In the genomic region with DNA sequence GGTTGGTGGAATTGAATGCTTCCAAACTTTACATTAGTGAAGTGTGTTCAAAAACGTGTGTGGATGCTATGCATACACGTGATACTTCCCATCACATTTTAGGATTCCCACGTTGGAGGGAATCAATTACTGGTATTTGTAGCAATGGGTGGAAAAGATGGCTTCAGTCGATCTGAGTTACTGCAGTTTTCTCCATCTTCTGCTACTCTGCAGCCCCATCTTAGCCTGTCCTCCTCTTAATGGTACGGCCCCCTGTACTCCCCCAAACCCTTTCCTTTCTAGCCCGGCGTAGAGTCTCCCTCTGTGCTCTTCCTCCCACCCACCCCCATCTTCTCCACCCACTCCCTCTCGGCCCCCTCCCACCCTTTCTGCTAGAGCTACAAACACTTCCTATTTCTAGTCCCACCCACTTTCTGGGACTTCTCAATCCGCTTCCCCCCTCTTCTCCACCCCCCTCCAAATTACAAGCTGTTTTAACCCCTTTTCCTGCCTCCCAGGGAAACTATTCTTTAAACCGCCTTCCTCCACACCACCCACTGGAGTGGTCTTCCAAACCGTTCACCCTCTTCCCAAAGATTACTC, we compare ENCODE assay signal across 1 cellular context.
TF ChIP-seq lines count a peak whose summit lies in the region.

No MANE protein-coding gene starts in this region.

TF ChIP-seq in HEK293, 187 proteins besides CTCF, POLR2A, EP300 and RAD21 (continued from another document):
- no peak for TF ChIP-seq ZNF704 (tag by site-specific recombination; IDR thresholded peaks at IDR 0.05)
- TF ChIP-seq ZBTB8A (tag by site-specific recombination; IDR thresholded peaks at IDR 0.05) = no peak
- no peak for TF ChIP-seq PATZ1 (tag by site-specific recombination; IDR thresholded peaks at IDR 0.05)
- TF ChIP-seq PRDM2 (tag by site-specific recombination; IDR thresholded peaks at IDR 0.05; ENCODE audit: borderline replicate concordance) = no peak
- TF ChIP-seq ZBTB44 (tag by site-specific recombination; IDR thresholded peaks at IDR 0.05) = no peak
- TF ChIP-seq GFI1B (tag by site-specific recombination; IDR thresholded peaks at IDR 0.05) = no peak
- no peak for TF ChIP-seq ZNF549 (tag by site-specific recombination; IDR thresholded peaks at IDR 0.05)
- no peak for TF ChIP-seq ZBTB10 (tag by site-specific recombination; IDR thresholded peaks at IDR 0.05)
- no peak for TF ChIP-seq ZSCAN18 (tag by site-specific recombination; IDR thresholded peaks at IDR 0.05)
- TF ChIP-seq BCL11A (tag by site-specific recombination; IDR thresholded peaks at IDR 0.05; ENCODE audit: low read depth) = no peak
- TF ChIP-seq, protein P1, sequence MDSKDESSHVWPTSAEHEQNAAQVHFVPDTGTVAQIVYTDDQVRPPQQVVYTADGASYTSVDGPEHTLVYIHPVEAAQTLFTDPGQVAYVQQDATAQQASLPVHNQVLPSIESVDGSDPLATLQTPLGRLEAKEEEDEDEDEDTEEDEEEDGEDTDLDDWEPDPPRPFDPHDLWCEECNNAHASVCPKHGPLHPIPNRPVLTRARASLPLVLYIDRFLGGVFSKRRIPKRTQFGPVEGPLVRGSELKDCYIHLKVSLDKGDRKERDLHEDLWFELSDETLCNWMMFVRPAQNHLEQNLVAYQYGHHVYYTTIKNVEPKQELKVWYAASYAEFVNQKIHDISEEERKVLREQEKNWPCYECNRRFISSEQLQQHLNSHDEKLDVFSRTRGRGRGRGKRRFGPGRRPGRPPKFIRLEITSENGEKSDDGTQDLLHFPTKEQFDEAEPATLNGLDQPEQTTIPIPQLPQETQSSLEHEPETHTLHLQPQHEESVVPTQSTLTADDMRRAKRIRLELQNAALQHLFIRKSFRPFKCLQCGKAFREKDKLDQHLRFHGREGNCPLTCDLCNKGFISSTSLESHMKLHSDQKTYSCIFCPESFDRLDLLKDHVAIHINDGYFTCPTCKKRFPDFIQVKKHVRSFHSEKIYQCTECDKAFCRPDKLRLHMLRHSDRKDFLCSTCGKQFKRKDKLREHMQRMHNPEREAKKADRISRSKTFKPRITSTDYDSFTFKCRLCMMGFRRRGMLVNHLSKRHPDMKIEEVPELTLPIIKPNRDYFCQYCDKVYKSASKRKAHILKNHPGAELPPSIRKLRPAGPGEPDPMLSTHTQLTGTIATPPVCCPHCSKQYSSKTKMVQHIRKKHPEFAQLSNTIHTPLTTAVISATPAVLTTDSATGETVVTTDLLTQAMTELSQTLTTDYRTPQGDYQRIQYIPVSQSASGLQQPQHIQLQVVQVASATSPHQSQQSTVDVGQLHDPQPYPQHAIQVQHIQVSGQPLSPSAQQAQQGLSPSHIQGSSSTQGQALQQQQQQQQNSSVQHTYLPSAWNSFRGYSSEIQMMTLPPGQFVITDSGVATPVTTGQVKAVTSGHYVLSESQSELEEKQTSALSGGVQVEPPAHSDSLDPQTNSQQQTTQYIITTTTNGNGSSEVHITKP (tag by site-specific recombination; IDR thresholded peaks at IDR 0.05) = peak; percentile 84
- no peak for TF ChIP-seq HOXD13 (CRISPR knock-in tag; IDR thresholded peaks at IDR 0.05; ENCODE audit: borderline replicate concordance)
- peak; percentile 2 for TF ChIP-seq SP2 (tag by site-specific recombination; IDR thresholded peaks at IDR 0.05)
- no peak for TF ChIP-seq ZNF843 (tag by site-specific recombination; IDR thresholded peaks at IDR 0.05)
- no peak for TF ChIP-seq ZNF600 (tag by site-specific recombination; IDR thresholded peaks at IDR 0.05)
- no peak for TF ChIP-seq ZNF776 (tag by site-specific recombination; IDR thresholded peaks at IDR 0.05; ENCODE audit: borderline replicate concordance)
- no peak for TF ChIP-seq ZNF777 (tag by site-specific recombination; IDR thresholded peaks at IDR 0.05; ENCODE audit: borderline replicate concordance)
- TF ChIP-seq RBAK (tag by site-specific recombination; IDR thresholded peaks at IDR 0.05) = no peak
- peak; percentile 73; the same call in 1 of the 2 replicates for TF ChIP-seq MYNN (tag by site-specific recombination; IDR thresholded peaks at IDR 0.05; ENCODE audit: borderline replicate concordance)
- TF ChIP-seq SP7 (tag by site-specific recombination; IDR thresholded peaks at IDR 0.05) = no peak
- no peak for TF ChIP-seq ZNF837 (tag by site-specific recombination; IDR thresholded peaks at IDR 0.05)
TF ChIP-seq in HEK293: peak in this region for 3.
